In genomic region chr5:85604786-85605185, GRCh38 we compare ENCODE assay signal across 32 cellular contexts.
"Had no signal": no experiment of that assay in that cellular context is flagged by ENCODE, and none has a peak within 500 bp of the region (broad histone marks: within the 10 kb centered on the region; RNA-seq: fewer than 3 reads in every experiment).

No MANE protein-coding gene starts in this region.

- H3K36me3 ChIP-seq: MG63 had no signal

- H3K27ac ChIP-seq: KMS-11 had no signal

- H3K4me3 ChIP-seq: MG63 had no signal

- H3K27me3 ChIP-seq: MG63 had no signal

- DNase-seq: Karpas-422, Kasumi-1, MG63, MM.1S, MV-4-11, NCI-H1048, NCI-H1092, NCI-H1105, NCI-H1105 treated with DMSO at 0.1 percent for 48 hours, NCI-H1417, NCI-H1417 treated with DMSO at 0.1 percent for 48 hours, NCI-H1436, NCI-H1436 treated with DMSO at 0.1 percent for 48 hours, NCI-H146, NCI-H1694, NCI-H1694 treated with DMSO at 0.1 percent for 48 hours, NCI-H187, NCI-H187 treated with DMSO at 0.1 percent for 48 hours, NCI-H1930, NCI-H2029, NCI-H2029 treated with DMSO at 0.1 percent for 48 hours, NCI-H2081, NCI-H2081 treated with DMSO at 0.1 percent for 48 hours, NCI-H2107, NCI-H2171, NCI-H2171 treated with DMSO at 0.1 percent for 48 hours, NCI-H2227 treated with DMSO at 0.1 percent for 48 hours, NCI-H226, NCI-H345, NCI-H510A, NCI-H510A treated with DMSO at 0.1 percent for 48 hours had no signal

- H3K9ac ChIP-seq: KMS-11 had no signal

- H3K9me3 ChIP-seq: MG63 had no signal

- H3K4me2 ChIP-seq: KMS-11 had no signal
